Comparison of ENCODE assay signal across 18 cellular contexts in genomic region chr5:1032551-1033027, GRCh38. TPM values are rescaled to one million over a fixed set of nuclear protein-coding genes. Genes with fewer than 3 reads are reported as not detected.
DNase-seq lines count a peak whose midpoint lies in the region; ATAC-seq, FAIRE-seq and TF ChIP-seq lines count a peak whose summit lies in the region.
"Had no signal": no experiment of that assay in that cellular context is flagged by ENCODE, and none has a peak within 500 bp of the region (broad histone marks: within the 10 kb centered on the region; RNA-seq: fewer than 3 reads in every experiment).

No MANE protein-coding gene starts in this region.

- ATAC-seq in left cardiac atrium, result no peak
- no peak for ATAC-seq in GM21619 (IDR thresholded peaks at IDR 0.05; ENCODE audit: unreplicated experiment)

- H3K4me3 ChIP-seq in BE2C (ENCODE audit: low read depth, low read length), result no peak overlapping the region
- no peak overlapping the region for H3K4me3 ChIP-seq in neuronal stem cell (ENCODE audit: low read length in 2 of 2)
- no peak overlapping the region for H3K4me3 ChIP-seq in colonic mucosa
- H3K4me3 ChIP-seq: GM23248 had no signal

- peak overlapping the region; percentile 64 for H3K18ac ChIP-seq in neuronal stem cell (ENCODE audit: low read length)

- DNase-seq in BE2C (peak; percentile 4), GM12892 (ENCODE audit: insufficient read length) (peak; percentile 12), left cardiac atrium (peak; percentile 12), neuronal stem cell (ENCODE audit: low spot score) (no peak), colonic mucosa (no peak), H54 (ENCODE audit: insufficient read length, low spot score) (no peak)
- DNase-seq: CD4-positive, alpha-beta memory T cell; DMS153; DMS79 treated with DMSO at 0.1 percent for 48 hours; EL; GM23248; H9 had no signal

- H3K9me3 ChIP-seq in BE2C (no peaks in the 10 kb centered on the region), neuronal stem cell (replicated peaks in 1 of 2; ENCODE audit: control insufficient read depth in 2 of 2, insufficient read depth in 1 of 2, low read depth in 1 of 2, low read length in 2 of 2) (no peaks in the 10 kb centered on the region), colonic mucosa (no peaks in the 10 kb centered on the region)

- peaks cover 4% of the 10 kb centered on the region for H3K79me1 ChIP-seq in neuronal stem cell (ENCODE audit: low read depth, low read length)

- H2BK12ac ChIP-seq in neuronal stem cell (ENCODE audit: low read length), result no peak overlapping the region

- H3K27ac ChIP-seq in neuronal stem cell (replicated peaks; ENCODE audit: low read length), result no peak overlapping the region
- H3K27ac ChIP-seq in colonic mucosa, result no peak overlapping the region
- H3K27ac ChIP-seq: C4-2B, GM23248 had no signal

- no peak overlapping the region for H3K4me2 ChIP-seq in neuronal stem cell (ENCODE audit: insufficient read depth, low read length, poor library complexity, severe bottlenecking)

- H3K36me3 ChIP-seq in BE2C (no peaks in the 10 kb centered on the region), neuronal stem cell (replicated peaks in 1 of 2; ENCODE audit: control insufficient read depth in 2 of 2, insufficient read depth in 2 of 2, low read length in 2 of 2) (no peaks in the 10 kb centered on the region), colonic mucosa (no peaks in the 10 kb centered on the region)

- peak overlapping the region; percentile 25 for H3K14ac ChIP-seq in neuronal stem cell (ENCODE audit: low read length)

- H3K4ac ChIP-seq in neuronal stem cell (ENCODE audit: low read length), result peak overlapping the region; percentile 67

- no peak overlapping the region for H4K91ac ChIP-seq in neuronal stem cell (ENCODE audit: low read depth, low read length, poor library complexity)

- H4K8ac ChIP-seq in neuronal stem cell (ENCODE audit: low read depth, low read length), result peak overlapping the region; percentile 1

- intact Hi-C loops in left cardiac atrium (cut with DNase I), result no loop called here
- intact Hi-C loops in colonic mucosa (cut with DNase I), result no loop called here

- H3K27me3 ChIP-seq in BE2C, result no peaks in the 10 kb centered on the region
- H3K27me3 ChIP-seq in neuronal stem cell (ENCODE audit: control insufficient read depth in 3 of 3, insufficient read depth in 3 of 3, low read depth in 1 of 3, low read length in 3 of 3), result no peaks in the 10 kb centered on the region
- no peaks in the 10 kb centered on the region for H3K27me3 ChIP-seq in colonic mucosa

- H2BK5ac ChIP-seq in neuronal stem cell (ENCODE audit: low read length), result peak overlapping the region; percentile 90

- TF ChIP-seq POLR2A in GM12892 (IDR thresholded peaks at IDR 0.05; ENCODE audit: low read depth, low read length), result no peak
- TF ChIP-seq POLR2A in H54 (IDR thresholded peaks at IDR 0.05; ENCODE audit: low read depth, low read length), result no peak

- WGBS in neuronal stem cell (ENCODE audit: extremely low coverage in 2 of 2, insufficient read length in 2 of 2, insufficient replicate concordance in 1 of 2), 2 donors, result no CpG with 5 or more reads among the region's 14 CpGs

- H2BK15ac ChIP-seq in neuronal stem cell (ENCODE audit: low read length), result no peak overlapping the region

- no peak overlapping the region for H2BK120ac ChIP-seq in neuronal stem cell (ENCODE audit: low read depth, low read length)

- no peak overlapping the region for H2AFZ ChIP-seq in neuronal stem cell (ENCODE audit: low read length)
- H2AFZ ChIP-seq: GM23248 had no signal

- peak overlapping the region; percentile 98 for H2AK5ac ChIP-seq in neuronal stem cell (ENCODE audit: low read depth, low read length)

- TF ChIP-seq CTCF in BE2C (IDR thresholded peaks at IDR 0.05; ENCODE audit: low read depth, low read length) (no peak), colonic mucosa (IDR thresholded peaks at IDR 0.05) (no peak)

- no peak overlapping the region for H3K23ac ChIP-seq in neuronal stem cell (ENCODE audit: low read depth, low read length, poor library complexity)

- FAIRE-seq in GM12892 (lab: Jason Lieb, UNC) (no peak), H54 (lab: Jason Lieb, UNC) (no peak)
- FAIRE-seq: A204.1, G401.6, GM12891 had no signal

- H3K4me1 ChIP-seq in BE2C (no peaks in the 10 kb centered on the region), neuronal stem cell (ENCODE audit: control insufficient read depth in 2 of 2, insufficient read depth in 1 of 2, low read depth in 1 of 2, low read length in 2 of 2) (peaks cover 8 to 12% of the 10 kb centered on the region in 2 donors), colonic mucosa (no peaks in the 10 kb centered on the region)

- H3K9ac ChIP-seq in neuronal stem cell (ENCODE audit: low read depth, low read length, poor library complexity) (peak overlapping the region; percentile 38), colonic mucosa (ENCODE audit: low read depth in 2 of 2, low read length in 2 of 2) (no peak overlapping the region)
- H3K9ac ChIP-seq: GM23248 had no signal

RNA-seq across cellular contexts. Expression of gene NKD2, which starts 24.0 kb away (rescaled TPM):
- 2.1 TPM for polyA plus RNA-seq in BE2C (2012; ENCODE audit: insufficient read depth, insufficient read length, low read depth)
- polyA plus RNA-seq in GM12892 (2012; ENCODE audit: missing spikeins), result 0.76 TPM
- total RNA-seq in left cardiac atrium (10 to 100 TPM in 1 of 2 donors, 1 to 10 TPM in 1; 4.4 to 10.4 TPM), colonic mucosa (1 to 10 TPM in 1 of 2 donors, under 1 TPM in 1; 0.94 to 1.9 TPM)
- 11.1 TPM for polyA plus RNA-seq in neuronal stem cell (2013, experiment 1 of 2)
- 11.1 TPM for polyA plus RNA-seq in neuronal stem cell (2013, experiment 2 of 2)
- total RNA-seq: CD4-positive, alpha-beta memory T cell; GM23248 had no signal
- polyA plus RNA-seq: CD4-positive, alpha-beta memory T cell; GM23248; IgD-negative memory B cell had no signal

Comparison
In these comparisons a context has a peak if more than half of its experiments do, and no peak if none do; other contexts are left out.
1. DNase-seq: peak in BE2C (single experiment), GM12892 (single experiment) and left cardiac atrium (single experiment); none in neuronal stem cell (single experiment), colonic mucosa (single experiment) and H54 (single experiment).